4 cellular contexts compared by ENCODE assay signal in genomic region chr10:43220251-43220650, GRCh38. TPM values are rescaled to one million over a fixed set of nuclear protein-coding genes. Genes with fewer than 3 reads are reported as not detected.
"Had no signal": no experiment of that assay in that cellular context is flagged by ENCODE, and none has a peak within 500 bp of the region (broad histone marks: within the 10 kb centered on the region; RNA-seq: fewer than 3 reads in every experiment).

No MANE protein-coding gene starts in this region.

RNA-seq across cellular contexts. Expression of gene RASGEF1A, which starts 46.6 kb away (rescaled TPM):
- total RNA-seq: M059J, PC-3, SJSA1 had no signal
- polyA plus RNA-seq: SK-N-SH had no signal
